Comparison of ENCODE assay signal across 31 cellular contexts in the genomic region with DNA sequence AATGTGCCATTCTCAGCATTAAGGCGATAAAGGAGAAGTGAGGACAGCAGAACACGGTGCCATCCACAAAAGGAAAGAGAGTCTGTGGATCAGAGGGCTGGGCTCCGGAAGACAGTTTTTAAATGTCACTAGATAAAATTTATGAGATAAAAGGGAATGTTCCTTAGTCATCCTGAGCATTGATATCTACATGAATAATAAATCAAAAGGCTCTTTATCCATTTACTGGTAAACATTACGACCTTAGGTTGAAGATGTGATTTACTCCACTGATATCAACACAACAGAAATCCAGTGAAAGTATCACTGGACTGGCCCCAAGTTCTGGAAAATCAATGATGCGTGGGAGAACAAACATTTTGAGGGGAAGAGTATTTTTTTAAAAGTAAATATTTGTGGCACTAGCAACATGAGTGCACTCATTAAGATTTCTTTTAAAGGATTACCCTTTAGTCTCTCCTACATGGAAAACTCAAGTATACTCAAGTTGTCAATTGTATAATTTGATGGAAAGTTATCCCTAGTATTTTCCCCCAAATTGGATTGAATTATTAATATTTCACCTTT.
DNase-seq lines count a peak whose midpoint lies in the region; ATAC-seq and TF ChIP-seq lines count a peak whose summit lies in the region.
"Had no signal": no experiment of that assay in that cellular context is flagged by ENCODE, and none has a peak within 500 bp of the region (broad histone marks: within the 10 kb centered on the region; RNA-seq: fewer than 3 reads in every experiment).

No MANE protein-coding gene starts in this region.

- peaks cover 3% of the 10 kb centered on the region; the same call in 1 of the 2 replicates for H3K27me3 Mint-ChIP-seq in WTC11 (ENCODE audit: low read depth)
- H3K27me3 Mint-ChIP-seq: activated naive CD8-positive, alpha-beta T cell treated with anti-CD3 and anti-CD28 coated beads for 36 hours had no signal

- no peaks in the 10 kb centered on the region for H3K36me3 ChIP-seq in smooth muscle cell (ENCODE audit: low read depth)
- H3K36me3 ChIP-seq: left lung, MG63, neural progenitor cell, upper lobe of left lung had no signal

- H3K79me2 ChIP-seq in smooth muscle cell (ENCODE audit: low read depth) = no peaks in the 10 kb centered on the region
- H3K79me2 ChIP-seq: hepatocyte, parathyroid adenoma had no signal

- DNase-seq in NCI-H345 (lab: John Stamatoyannopoulos, UW) = peak; percentile 23
- DNase-seq in NCI-H345 treated with DMSO at 0.1 percent for 48 hours (lab: John Stamatoyannopoulos, UW; ENCODE audit: unreplicated experiment) = no peak
- peak; percentile 4 for DNase-seq in NCI-H2029 (lab: John Stamatoyannopoulos, UW)
- DNase-seq in WTC11 (ENCODE audit: low spot score) = no peak
- DNase-seq in smooth muscle cell (lab: John Stamatoyannopoulos, UW; ENCODE audit: unreplicated experiment) = no peak
- no peak for DNase-seq in dedifferentiated amniotic fluid mesenchymal stem cell (ENCODE audit: extremely low spot score)
- no peak for DNase-seq in iPS-NIHi11 (ENCODE audit: low spot score)
- DNase-seq: activated CD4-positive, alpha-beta T cell treated with anti-CD3 and anti-CD28 coated beads for 48 hours; activated effector memory CD4-positive, alpha-beta T cell treated with anti-CD3 and anti-CD28 coated beads, Interleukin-2, amount 50 U/mL, for 16 hours; activated naive CD8-positive, alpha-beta T cell treated with anti-CD3 and anti-CD28 coated beads for 36 hours; activated T-cell treated with anti-CD3 and anti-CD28 coated beads, Interleukin-2, amount 50 U/mL, for 1 hour; AML-193; aorta; CD4-positive, CD25-positive, alpha-beta regulatory T cell; H9; left lung; mesendoderm; MG63; NCI-H2107; small intestine; stimulated activated naive CD4-positive, alpha-beta T cell; upper lobe of left lung had no signal

- 36% methylated on average over 5 of the region's 5 CpGs for WGBS in smooth muscle cell (ENCODE audit: low lambda C conversion rate)

- no peaks in the 10 kb centered on the region for H3F3A ChIP-seq in smooth muscle cell (ENCODE audit: low read depth)

- peaks cover 27% of the 10 kb centered on the region for H3K36me3 Mint-ChIP-seq in WTC11
- H3K36me3 Mint-ChIP-seq: CD4-positive, CD25-positive, alpha-beta regulatory T cell; neural progenitor cell had no signal

- H3K4me3 ChIP-seq in smooth muscle cell = no peak overlapping the region
- H3K4me3 ChIP-seq: GM12878, hepatocyte, left lung, MG63, neural progenitor cell, upper lobe of left lung had no signal

- H3K4me1 Mint-ChIP-seq in WTC11 = peaks cover 31% of the 10 kb centered on the region
- H3K4me1 Mint-ChIP-seq: activated naive CD8-positive, alpha-beta T cell treated with anti-CD3 and anti-CD28 coated beads for 36 hours; CD4-positive, CD25-positive, alpha-beta regulatory T cell had no signal

- no peaks in the 10 kb centered on the region for H4K20me1 ChIP-seq in smooth muscle cell (ENCODE audit: low read depth)

- CTCF ChIA-PET in WTC11 (lab: Charles Lee) = no interaction called here

- POLR2A ChIA-PET in WTC11 (lab: Charles Lee) = no interaction called here

- TF ChIP-seq CTCF in WTC11 (IDR thresholded peaks at IDR 0.05) = no peak
- no peak for TF ChIP-seq CTCF in smooth muscle cell (IDR thresholded peaks at IDR 0.05; ENCODE audit: borderline replicate concordance, insufficient read depth, poor library complexity, severe bottlenecking)

- no peaks in the 10 kb centered on the region for H3K27me3 ChIP-seq in smooth muscle cell (ENCODE audit: low read depth)
- H3K27me3 ChIP-seq: hepatocyte, left lung, MG63, neural progenitor cell, upper lobe of left lung had no signal

- no peak overlapping the region for H3K4me3 Mint-ChIP-seq in WTC11
- H3K4me3 Mint-ChIP-seq: activated naive CD8-positive, alpha-beta T cell treated with anti-CD3 and anti-CD28 coated beads for 36 hours; CD4-positive, CD25-positive, alpha-beta regulatory T cell; H9; neural progenitor cell; T-helper 2 cell treated with Interferon-gamma antibody and Interleukin-4, amounts not matched to agents 5 μg/mL and 100 μg/mL, for 36 hours had no signal

- H3K9ac ChIP-seq in smooth muscle cell (ENCODE audit: low read depth) = no peak overlapping the region
- H3K9ac ChIP-seq: KMS-11, neural progenitor cell, parathyroid adenoma had no signal

- peaks cover 6% of the 10 kb centered on the region for H3K9me3 ChIP-seq in smooth muscle cell (replicated peaks; ENCODE audit: low read depth)
- H3K9me3 ChIP-seq: left lung, MG63, upper lobe of left lung had no signal

- H3K9me3 Mint-ChIP-seq in WTC11 = peaks cover 35% of the 10 kb centered on the region
- H3K9me3 Mint-ChIP-seq: T-helper 2 cell treated with Interferon-gamma antibody and Interleukin-4, amounts not matched to agents 5 μg/mL and 100 μg/mL, for 36 hours had no signal

- ATAC-seq in WTC11 = no peak
- no peak for ATAC-seq in HG02623 (IDR thresholded peaks at IDR 0.05; ENCODE audit: unreplicated experiment)
- ATAC-seq: GM12878, left lung, Right ventricle myocardium inferior had no signal

- peak overlapping the region; percentile 57 for H3K27ac Mint-ChIP-seq in WTC11
- H3K27ac Mint-ChIP-seq: activated naive CD8-positive, alpha-beta T cell treated with anti-CD3 and anti-CD28 coated beads for 36 hours; CD4-positive, CD25-positive, alpha-beta regulatory T cell; neural progenitor cell; T-helper 2 cell treated with Interferon-gamma antibody and Interleukin-4, amounts not matched to agents 5 μg/mL and 100 μg/mL, for 36 hours had no signal

- no peak overlapping the region for H2AFZ ChIP-seq in smooth muscle cell (ENCODE audit: low read depth)
- H2AFZ ChIP-seq: hepatocyte, neural progenitor cell, parathyroid adenoma had no signal

- peak overlapping the region; percentile 60 for H3K4me2 ChIP-seq in smooth muscle cell
- H3K4me2 ChIP-seq: hepatocyte, KMS-11, neural progenitor cell had no signal

- H3K4me1 ChIP-seq in smooth muscle cell (ENCODE audit: low read depth) = peaks cover 18% of the 10 kb centered on the region
- H3K4me1 ChIP-seq: left lung, parathyroid adenoma, upper lobe of left lung had no signal

- no peak overlapping the region for H3K27ac ChIP-seq in smooth muscle cell (ENCODE audit: low read depth)
- H3K27ac ChIP-seq: hepatocyte, HL-60, KMS-11, left lung, neural progenitor cell, parathyroid adenoma, upper lobe of left lung had no signal

TF ChIP-seq in WTC11, 78 proteins besides CTCF, POLR2A, EP300 and RAD21 (continues in another document):
- TF ChIP-seq, protein P1, sequence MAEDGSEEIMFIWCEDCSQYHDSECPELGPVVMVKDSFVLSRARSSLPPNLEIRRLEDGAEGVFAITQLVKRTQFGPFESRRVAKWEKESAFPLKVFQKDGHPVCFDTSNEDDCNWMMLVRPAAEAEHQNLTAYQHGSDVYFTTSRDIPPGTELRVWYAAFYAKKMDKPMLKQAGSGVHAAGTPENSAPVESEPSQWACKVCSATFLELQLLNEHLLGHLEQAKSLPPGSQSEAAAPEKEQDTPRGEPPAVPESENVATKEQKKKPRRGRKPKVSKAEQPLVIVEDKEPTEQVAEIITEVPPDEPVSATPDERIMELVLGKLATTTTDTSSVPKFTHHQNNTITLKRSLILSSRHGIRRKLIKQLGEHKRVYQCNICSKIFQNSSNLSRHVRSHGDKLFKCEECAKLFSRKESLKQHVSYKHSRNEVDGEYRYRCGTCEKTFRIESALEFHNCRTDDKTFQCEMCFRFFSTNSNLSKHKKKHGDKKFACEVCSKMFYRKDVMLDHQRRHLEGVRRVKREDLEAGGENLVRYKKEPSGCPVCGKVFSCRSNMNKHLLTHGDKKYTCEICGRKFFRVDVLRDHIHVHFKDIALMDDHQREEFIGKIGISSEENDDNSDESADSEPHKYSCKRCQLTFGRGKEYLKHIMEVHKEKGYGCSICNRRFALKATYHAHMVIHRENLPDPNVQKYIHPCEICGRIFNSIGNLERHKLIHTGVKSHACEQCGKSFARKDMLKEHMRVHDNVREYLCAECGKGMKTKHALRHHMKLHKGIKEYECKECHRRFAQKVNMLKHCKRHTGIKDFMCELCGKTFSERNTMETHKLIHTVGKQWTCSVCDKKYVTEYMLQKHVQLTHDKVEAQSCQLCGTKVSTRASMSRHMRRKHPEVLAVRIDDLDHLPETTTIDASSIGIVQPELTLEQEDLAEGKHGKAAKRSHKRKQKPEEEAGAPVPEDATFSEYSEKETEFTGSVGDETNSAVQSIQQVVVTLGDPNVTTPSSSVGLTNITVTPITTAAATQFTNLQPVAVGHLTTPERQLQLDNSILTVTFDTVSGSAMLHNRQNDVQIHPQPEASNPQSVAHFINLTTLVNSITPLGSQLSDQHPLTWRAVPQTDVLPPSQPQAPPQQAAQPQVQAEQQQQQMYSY (CRISPR knock-in tag; IDR thresholded peaks at IDR 0.05) = no peak
- TF ChIP-seq SP1 (CRISPR knock-in tag; conservative IDR thresholded peaks at IDR 0.05) = no peak
- TF ChIP-seq ATF1 (CRISPR knock-in tag; IDR thresholded peaks at IDR 0.05) = no peak
- TF ChIP-seq, protein P2, sequence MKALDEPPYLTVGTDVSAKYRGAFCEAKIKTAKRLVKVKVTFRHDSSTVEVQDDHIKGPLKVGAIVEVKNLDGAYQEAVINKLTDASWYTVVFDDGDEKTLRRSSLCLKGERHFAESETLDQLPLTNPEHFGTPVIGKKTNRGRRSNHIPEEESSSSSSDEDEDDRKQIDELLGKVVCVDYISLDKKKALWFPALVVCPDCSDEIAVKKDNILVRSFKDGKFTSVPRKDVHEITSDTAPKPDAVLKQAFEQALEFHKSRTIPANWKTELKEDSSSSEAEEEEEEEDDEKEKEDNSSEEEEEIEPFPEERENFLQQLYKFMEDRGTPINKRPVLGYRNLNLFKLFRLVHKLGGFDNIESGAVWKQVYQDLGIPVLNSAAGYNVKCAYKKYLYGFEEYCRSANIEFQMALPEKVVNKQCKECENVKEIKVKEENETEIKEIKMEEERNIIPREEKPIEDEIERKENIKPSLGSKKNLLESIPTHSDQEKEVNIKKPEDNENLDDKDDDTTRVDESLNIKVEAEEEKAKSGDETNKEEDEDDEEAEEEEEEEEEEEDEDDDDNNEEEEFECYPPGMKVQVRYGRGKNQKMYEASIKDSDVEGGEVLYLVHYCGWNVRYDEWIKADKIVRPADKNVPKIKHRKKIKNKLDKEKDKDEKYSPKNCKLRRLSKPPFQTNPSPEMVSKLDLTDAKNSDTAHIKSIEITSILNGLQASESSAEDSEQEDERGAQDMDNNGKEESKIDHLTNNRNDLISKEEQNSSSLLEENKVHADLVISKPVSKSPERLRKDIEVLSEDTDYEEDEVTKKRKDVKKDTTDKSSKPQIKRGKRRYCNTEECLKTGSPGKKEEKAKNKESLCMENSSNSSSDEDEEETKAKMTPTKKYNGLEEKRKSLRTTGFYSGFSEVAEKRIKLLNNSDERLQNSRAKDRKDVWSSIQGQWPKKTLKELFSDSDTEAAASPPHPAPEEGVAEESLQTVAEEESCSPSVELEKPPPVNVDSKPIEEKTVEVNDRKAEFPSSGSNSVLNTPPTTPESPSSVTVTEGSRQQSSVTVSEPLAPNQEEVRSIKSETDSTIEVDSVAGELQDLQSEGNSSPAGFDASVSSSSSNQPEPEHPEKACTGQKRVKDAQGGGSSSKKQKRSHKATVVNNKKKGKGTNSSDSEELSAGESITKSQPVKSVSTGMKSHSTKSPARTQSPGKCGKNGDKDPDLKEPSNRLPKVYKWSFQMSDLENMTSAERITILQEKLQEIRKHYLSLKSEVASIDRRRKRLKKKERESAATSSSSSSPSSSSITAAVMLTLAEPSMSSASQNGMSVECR (CRISPR knock-in tag; IDR thresholded peaks at IDR 0.05; ENCODE audit: borderline replicate concordance) = no peak

Comparison
In these comparisons a context has a peak if more than half of its experiments do, and no peak if none do; other contexts are left out.
1. DNase-seq: peak in NCI-H345 (single experiment) and NCI-H2029 (single experiment); none in NCI-H345 treated with DMSO at 0.1 percent for 48 hours (single experiment), WTC11 (single experiment), smooth muscle cell (single experiment), dedifferentiated amniotic fluid mesenchymal stem cell (single experiment) and iPS-NIHi11 (single experiment).